In genomic region chr2:63049291-63050185, GRCh38 we compare ENCODE assay signal across 8 cellular contexts. TPM values are rescaled to one million over a fixed set of nuclear protein-coding genes. Genes with fewer than 3 reads are reported as not detected.
DNase-seq lines count a peak whose midpoint lies in the region; ATAC-seq and TF ChIP-seq lines count a peak whose summit lies in the region.

No MANE protein-coding gene starts in this region.

- CTCF ChIA-PET in T-cell (lab: Charles Lee), result no interaction called here

- peak overlapping the region; percentile 32 to 60 (median 52) for H3K4me3 ChIP-seq in heart right ventricle
- H3K4me3 ChIP-seq in fibroblast of mammary gland (ENCODE audit: control insufficient read depth, low read depth, low read length), result peak overlapping the region; percentile 47
- peak overlapping the region; percentile 57 to 71 (median 58) for H3K4me3 ChIP-seq in gastrocnemius medialis

- POLR2A ChIA-PET in T-cell (lab: Charles Lee), result interaction anchor here in 1 of 2 donors (1.0 kb wide), 1 partner anchor 9 kb away, joined by 3 read pairs; no protein-coding TSS in a partner anchor

- intact Hi-C loops in heart right ventricle (cut with DNase I), result loop anchor here in 1 of 10 donors (1.0 kb wide), 1 partner anchor 30 kb away; no protein-coding TSS in a partner anchor
- intact Hi-C loops in cardiac septum (cut with DNase I), result no loop called here
- intact Hi-C loops in gastrocnemius medialis (cut with DNase I; ENCODE audit: low total_unique reads), result no loop called here

- WGBS in heart right ventricle, 2 donors, result 4 to 7% methylated on average over 46 of the region's 46 CpGs

- DNase-seq in heart right ventricle, result no peak
- no peak for DNase-seq in cardiac septum (ENCODE audit: low spot score)
- DNase-seq in T-cell, result no peak
- DNase-seq in fibroblast of mammary gland (ENCODE audit: low read depth), result peak; percentile 21
- no peak for DNase-seq in gastrocnemius medialis
- DNase-seq in DMS153 (lab: John Stamatoyannopoulos, UW), result no peak

- H3K4me1 Mint-ChIP-seq in T-cell, result peaks cover 63 to 69% (median 67%) of the 10 kb centered on the region in 3 donors

- no peak for TF ChIP-seq POLR2A in gastrocnemius medialis (IDR thresholded peaks at IDR 0.05)

- peaks cover 0 to 15% (median 0%) of the 10 kb centered on the region in 9 donors for H3K36me3 ChIP-seq in heart right ventricle
- H3K36me3 ChIP-seq in gastrocnemius medialis, result peaks cover 0 to 4% of the 10 kb centered on the region in 2 donors

- H3K27ac Mint-ChIP-seq in T-cell, result peak overlapping the region in 1 of 2 donors; percentile 69

- in situ Hi-C loops in gastrocnemius medialis (cut with MboI; ENCODE audit: low sequenced_read_pairs in 4 of 4), result no loop called here

- peaks cover 17% of the 10 kb centered on the region for H3K36me3 Mint-ChIP-seq in T-cell

- H3K27ac ChIP-seq in heart right ventricle (no peak overlapping the region), gastrocnemius medialis (no peak overlapping the region)

- H3K9me3 Mint-ChIP-seq in T-cell, result no peaks in the 10 kb centered on the region

- peaks cover 43 to 100% (median 100%) of the 10 kb centered on the region in 7 donors for H3K27me3 ChIP-seq in heart right ventricle
- peaks cover 97% of the 10 kb centered on the region in 3 donors for H3K27me3 ChIP-seq in gastrocnemius medialis

- H3K4me1 ChIP-seq in heart right ventricle, result peaks cover 11 to 59% (median 57%) of the 10 kb centered on the region in 9 donors
- peaks cover 6 to 25% of the 10 kb centered on the region in 2 donors for H3K4me1 ChIP-seq in gastrocnemius medialis

- TF ChIP-seq CTCF in heart right ventricle (IDR thresholded peaks at IDR 0.05) (no peak), fibroblast of mammary gland (conservative IDR thresholded peaks at IDR 0.05; ENCODE audit: control insufficient read depth, insufficient read depth, low read depth, low read length) (no peak), gastrocnemius medialis (IDR thresholded peaks at IDR 0.05 in 4 of 5, conservative IDR thresholded peaks at IDR 0.05 in 1 of 5) (no peak)

- ATAC-seq in heart right ventricle, result no peak
- ATAC-seq in T-cell (replicated peaks in 1 of 4), result peak in 1 of 4 experiments; percentile 9
- no peak for ATAC-seq in gastrocnemius medialis
- ATAC-seq in HG03097 (IDR thresholded peaks at IDR 0.05; ENCODE audit: low FRiP score, unreplicated experiment), result no peak
- ATAC-seq in GM21528 (IDR thresholded peaks at IDR 0.05; ENCODE audit: low FRiP score, unreplicated experiment), result no peak

- H3K4me3 Mint-ChIP-seq in T-cell, result peak overlapping the region; percentile 76 to 83 (median 82)

- H3K27me3 Mint-ChIP-seq in T-cell, result peaks cover 61 to 81% of the 10 kb centered on the region in 2 donors

- H3K9me3 ChIP-seq in heart right ventricle, result no peaks in the 10 kb centered on the region
- H3K9me3 ChIP-seq in gastrocnemius medialis, result no peaks in the 10 kb centered on the region

RNA-seq across cellular contexts. Expression of gene OTX1, which starts 1.1 kb away (rescaled TPM):
- total RNA-seq in heart right ventricle (not detected), cardiac septum (not detected), T-cell (not detected), gastrocnemius medialis (not detected)
- not detected for polyA plus RNA-seq in heart right ventricle
